ENCODE assay signal across 8 cellular contexts in the genomic region with DNA sequence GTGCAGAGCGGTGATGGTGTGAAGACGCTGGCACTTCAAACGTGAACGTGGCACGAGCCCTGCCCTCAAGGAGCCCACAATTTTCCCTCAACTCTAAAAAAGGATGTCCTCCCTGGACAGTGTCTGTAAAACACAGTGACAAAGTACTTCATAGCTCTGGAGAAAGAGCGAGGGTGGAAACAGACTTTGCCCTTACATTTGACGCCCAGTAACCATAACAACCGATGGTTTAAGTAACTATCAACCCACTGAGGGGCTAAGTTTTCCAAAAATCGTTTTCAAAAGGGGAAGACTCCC. TPM values are rescaled to one million over a fixed set of nuclear protein-coding genes. Genes with fewer than 3 reads are reported as not detected.
DNase-seq lines count a peak whose midpoint lies in the region; FAIRE-seq and TF ChIP-seq lines count a peak whose summit lies in the region.

No MANE protein-coding gene starts in this region.

- H2BK15ac ChIP-seq in mesendoderm (replicated peaks; ENCODE audit: low read depth) = no peak overlapping the region

- TF ChIP-seq POLR2A in H54 (IDR thresholded peaks at IDR 0.05; ENCODE audit: low read depth, low read length) = no peak

- H4K8ac ChIP-seq in mesendoderm (ENCODE audit: low read depth, low read length) = no peak overlapping the region

- H3K23ac ChIP-seq in mesendoderm (ENCODE audit: low read length) = peak overlapping the region; percentile 86

- no peak overlapping the region for H2BK5ac ChIP-seq in mesendoderm (ENCODE audit: low read length)

- H3K18ac ChIP-seq in mesendoderm (ENCODE audit: low read length) = no peak overlapping the region

- no peak overlapping the region for H2AK5ac ChIP-seq in mesendoderm (ENCODE audit: low read length)

- peaks cover 2% of the 10 kb centered on the region for H3K27me3 ChIP-seq in mesendoderm (ENCODE audit: insufficient read depth, low read length, poor library complexity)

- CTCF ChIA-PET in GM10248 (lab: Yijun Ruan, JAX) = interaction anchor here (0.8 to 1.3 kb wide), 3 partner anchors 11 to 198 kb away, joined by 3 to 4 read pairs (median 3); no protein-coding TSS in a partner anchor

- DNase-seq in AML-193 (lab: John Stamatoyannopoulos, UW) (peak; percentile 40 to 54), HuH-7.5 (ENCODE audit: low spot score) (peak; percentile 39), cardiac fibroblast (ENCODE audit: low read depth in 2 of 2) (no peak), mesendoderm (no peak), GM10248 (ENCODE audit: extremely low spot score) (no peak), GM10266 (ENCODE audit: extremely low spot score) (no peak), kidney tubule cell (ENCODE audit: low spot score) (no peak), H54 (ENCODE audit: insufficient read length, low spot score) (no peak)

- peak overlapping the region; percentile 83 for H3K9ac ChIP-seq in mesendoderm (ENCODE audit: low read length)

- H3K4ac ChIP-seq in mesendoderm (ENCODE audit: low read depth, low read length) = no peak overlapping the region

- peak overlapping the region; percentile 87 for H3K4me2 ChIP-seq in mesendoderm (ENCODE audit: low read length)

- no CpG with 5 or more reads among the region's 9 CpGs for WGBS in mesendoderm (ENCODE audit: extremely low coverage, insufficient coverage, low lambda C conversion rate)

- H3K4me1 ChIP-seq in mesendoderm (ENCODE audit: control insufficient read depth, low read depth, low read length) = peaks cover 6% of the 10 kb centered on the region

- peaks cover 8% of the 10 kb centered on the region for H3K79me1 ChIP-seq in mesendoderm (ENCODE audit: low read length)

- H3K36me3 ChIP-seq in mesendoderm (ENCODE audit: control insufficient read depth, insufficient read depth, low read length) = no peaks in the 10 kb centered on the region

- no peak overlapping the region for H4K5ac ChIP-seq in mesendoderm (ENCODE audit: low read length)

- H3K56ac ChIP-seq in mesendoderm (ENCODE audit: low read length) = peak overlapping the region; percentile 87

- no peak for FAIRE-seq in H54 (lab: Jason Lieb, UNC)

- TF ChIP-seq CTCF in cardiac fibroblast (IDR thresholded peaks at IDR 0.05; ENCODE audit: low read depth, low read length) = no peak
- no peak for TF ChIP-seq CTCF in GM10248 (IDR thresholded peaks at IDR 0.05; ENCODE audit: control extremely low read depth, extremely low read depth, low read depth, missing control alignments)
- no peak for TF ChIP-seq CTCF in GM10266 (IDR thresholded peaks at IDR 0.05; ENCODE audit: control insufficient read depth, insufficient read depth, low read depth, missing control alignments)

- H2BK120ac ChIP-seq in mesendoderm (ENCODE audit: low read depth, low read length) = no peak overlapping the region

- POLR2A ChIA-PET in GM10248 (lab: Yijun Ruan, JAX) = interaction anchor here (1.1 kb wide), 1 partner anchor 116 kb away, joined by 3 read pairs; no protein-coding TSS in a partner anchor

- no peak overlapping the region for H3K27ac ChIP-seq in mesendoderm (ENCODE audit: low read depth, low read length)

- H3K79me2 ChIP-seq in mesendoderm (ENCODE audit: control insufficient read depth, insufficient read depth, low read length) = peaks cover 1% of the 10 kb centered on the region

- H3K4me3 ChIP-seq in cardiac fibroblast (replicated peaks in 1 of 2; ENCODE audit: low read depth in 2 of 2, low read length in 2 of 2) (peak overlapping the region; percentile 67 to 75), mesendoderm (ENCODE audit: low read length) (peak overlapping the region; percentile 50)

RNA-seq across cellular contexts. Expression of a gene that starts 1.0 kb away (rescaled TPM):
- 8.1 TPM for polyA plus RNA-seq in mesendoderm (2013, experiment 1 of 2)
- 8.0 TPM for polyA plus RNA-seq in mesendoderm (2013, experiment 2 of 2)

Comparison
In these comparisons a context has a peak if more than half of its experiments do, and no peak if none do; other contexts are left out.
1. DNase-seq: peak in AML-193 (2 of 2) and HuH-7.5 (single experiment); none in cardiac fibroblast (0 of 2), mesendoderm (single experiment), GM10248 (single experiment), GM10266 (single experiment), kidney tubule cell (single experiment) and H54 (single experiment).